ENCODE assay signal across 17 cellular contexts in the genomic region with DNA sequence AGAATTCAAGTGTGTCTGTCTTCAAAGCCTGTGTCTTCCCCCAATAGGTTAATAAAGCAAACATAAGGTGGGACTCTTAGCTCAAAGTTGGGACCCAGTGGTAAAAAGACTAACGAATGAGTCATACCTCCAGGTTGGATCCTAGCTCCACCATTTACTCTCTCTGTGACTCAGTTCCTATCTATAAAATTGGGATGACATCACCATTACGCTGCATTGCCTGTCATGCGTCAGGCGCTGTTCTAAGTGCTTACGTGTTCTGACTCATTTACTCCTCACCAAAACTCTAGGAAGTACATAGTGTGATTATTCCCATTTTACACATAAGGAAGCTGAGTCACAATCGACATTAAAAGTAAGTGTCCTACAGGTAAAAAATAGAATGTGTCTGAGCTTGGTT.
A peak's percentile ranks its signal among the peaks of the same experiment; 100 is the strongest.
DNase-seq lines count a peak whose midpoint lies in the region; ATAC-seq and TF ChIP-seq lines count a peak whose summit lies in the region.
"Had no signal": no experiment of that assay in that cellular context is flagged by ENCODE, and none has a peak within 500 bp of the region (broad histone marks: within the 10 kb centered on the region; RNA-seq: fewer than 3 reads in every experiment).

No MANE protein-coding gene starts in this region.

- TF ChIP-seq CTCF in A673 (conservative IDR thresholded peaks at IDR 0.05; ENCODE audit: low read depth, low read length) (no peak), fibroblast of the aortic adventitia (IDR thresholded peaks at IDR 0.05; ENCODE audit: insufficient read depth, low read length) (no peak), GM13977 (IDR thresholded peaks at IDR 0.05; ENCODE audit: extremely low read depth, insufficient read depth, missing control alignments) (no peak)

- H3K36me3 Mint-ChIP-seq in T-cell = no peaks in the 10 kb centered on the region

- H3K4me1 ChIP-seq in A673 (ENCODE audit: insufficient read depth, low read length, poor library complexity, severe bottlenecking) = no peaks in the 10 kb centered on the region
- H3K4me1 ChIP-seq: heart right ventricle had no signal

- H3K36me3 ChIP-seq in A673 (ENCODE audit: insufficient read depth, low read length, poor library complexity, severe bottlenecking) = no peaks in the 10 kb centered on the region
- H3K36me3 ChIP-seq: heart right ventricle, thoracic aorta had no signal

- intact Hi-C loops in A673 (cut with micrococcal nuclease; ENCODE audit: unreplicated experiment) = no loop called here

- in situ Hi-C loops in GM13977 (cut with MboI; ENCODE audit: low pct_unique_long_range_greater_than_20kb, low sequenced_read_pairs, unreplicated experiment) = no loop called here

- ATAC-seq in T-cell (replicated peaks in 1 of 4) (no peak), HG03469 (IDR thresholded peaks at IDR 0.05; ENCODE audit: unreplicated experiment) (no peak)
- ATAC-seq: heart right ventricle, Right ventricle myocardium inferior, T-helper 17 cell had no signal

- DNase-seq in A172 (ENCODE audit: low spot score) = peak; percentile 33
- DNase-seq in A673 (ENCODE audit: low spot score) = peak; percentile 7
- DNase-seq in T-cell = no peak
- DNase-seq in fibroblast of the aortic adventitia (ENCODE audit: low read depth) = peak; percentile 25
- no peak for DNase-seq in DMS153 (lab: John Stamatoyannopoulos, UW)
- DNase-seq in GM13977 (ENCODE audit: low spot score) = no peak
- DNase-seq: activated CD8-positive, alpha-beta memory T cell treated with anti-CD3 and anti-CD28 coated beads for 24 hours; activated naive CD4-positive, alpha-beta T cell treated with Interleukin-2 at 50 U/mL for 16 hours; GDM1; heart right ventricle; MV-4-11; NCI-H82; T-helper 17 cell had no signal

- no peak overlapping the region for H3K27ac ChIP-seq in A673 (ENCODE audit: low read depth, low read length, poor library complexity, severe bottlenecking)
- H3K27ac ChIP-seq: C4-2B, heart right ventricle, thoracic aorta had no signal

- peak overlapping the region; percentile 25 to 88 for H3K27ac Mint-ChIP-seq in T-cell

- no peaks in the 10 kb centered on the region for H3K27me3 ChIP-seq in A673 (replicated peaks; ENCODE audit: insufficient read depth, low read depth, low read length, poor library complexity)

- BruUV-seq in A673 (replicated peaks; lab: Mats Ljungman, UMichigan) = no TSS peak

- no peaks in the 10 kb centered on the region for H3K9me3 ChIP-seq in A673 (ENCODE audit: low read depth, low read length, poor library complexity, severe bottlenecking)
- H3K9me3 ChIP-seq: heart right ventricle, thoracic aorta had no signal

- peaks cover 47 to 54% (median 53%) of the 10 kb centered on the region in 3 donors for H3K4me1 Mint-ChIP-seq in T-cell

- POLR2A ChIA-PET in A673 (lab: Charles Lee; ENCODE audit: low non-redundant PET) = no interaction called here
- POLR2A ChIA-PET in T-cell (lab: Charles Lee) = no interaction called here

- H3K9me3 Mint-ChIP-seq in T-cell = no peaks in the 10 kb centered on the region

- no peak overlapping the region for H3K4me3 ChIP-seq in A673 (ENCODE audit: low read depth, low read length, poor library complexity, severe bottlenecking)
- H3K4me3 ChIP-seq in fibroblast of the aortic adventitia (ENCODE audit: low read depth, low read length) = no peak overlapping the region
- H3K4me3 ChIP-seq: heart right ventricle, thoracic aorta had no signal

- CTCF ChIA-PET in A673 (lab: Charles Lee) (no interaction called here), T-cell (lab: Charles Lee) (no interaction called here)

- no peak overlapping the region for H3K4me3 Mint-ChIP-seq in T-cell
- H3K4me3 Mint-ChIP-seq: T-helper 17 cell had no signal

- H3K27me3 Mint-ChIP-seq in T-cell = no peaks in the 10 kb centered on the region
- H3K27me3 Mint-ChIP-seq: T-helper 17 cell had no signal

Comparison
In these comparisons a context has a peak if more than half of its experiments do, and no peak if none do; other contexts are left out.
1. DNase-seq: peak in A172 (single experiment), A673 (single experiment) and fibroblast of the aortic adventitia (single experiment); none in T-cell (0 of 34), DMS153 (single experiment) and GM13977 (single experiment).